ENCODE assay signal across 10 cellular contexts in the genomic region with DNA sequence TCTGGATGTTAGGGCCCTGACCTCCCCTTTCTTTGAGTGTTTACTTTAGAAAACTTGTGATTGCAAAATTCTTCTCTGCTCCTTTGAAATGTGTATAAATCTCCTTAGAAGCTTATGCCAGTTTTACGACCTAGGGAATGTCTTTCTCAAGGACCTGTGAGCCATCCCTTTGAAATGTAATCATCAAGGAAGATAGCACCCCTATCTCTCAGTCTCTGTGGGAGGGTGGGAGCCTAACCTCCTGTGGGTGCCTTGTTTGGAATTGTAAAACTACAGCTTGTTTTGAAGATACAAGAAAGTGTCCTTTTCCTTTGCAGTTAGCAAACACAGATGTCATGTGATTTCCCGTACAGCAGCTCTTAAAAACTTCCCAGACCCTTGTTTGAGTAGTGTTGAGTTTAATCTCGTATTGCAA. TPM values are rescaled to one million over a fixed set of nuclear protein-coding genes. Genes with fewer than 3 reads are reported as not detected.
DNase-seq lines count a peak whose midpoint lies in the region; ATAC-seq and TF ChIP-seq lines count a peak whose summit lies in the region.
"Had no signal": no experiment of that assay in that cellular context is flagged by ENCODE, and none has a peak within 500 bp of the region (broad histone marks: within the 10 kb centered on the region; RNA-seq: fewer than 3 reads in every experiment).

No MANE protein-coding gene starts in this region.

- H3K4me3 ChIP-seq in OCI-LY7 (ENCODE audit: low read depth, low read length, poor library complexity, severe bottlenecking), result no peak overlapping the region

- no peak for TF ChIP-seq CTCF in OCI-LY7 (conservative IDR thresholded peaks at IDR 0.05; ENCODE audit: low read length)

- no peaks in the 10 kb centered on the region for H4K20me1 ChIP-seq in OCI-LY7 (ENCODE audit: insufficient read depth, low read length)

- H3K27me3 Mint-ChIP-seq in activated CD4-positive, alpha-beta T cell treated with anti-CD3 and anti-CD28 coated beads, Interleukin-2, amount 10 ng/mL, durations not matched to agents 24 days and 14 days, result peaks cover 6% of the 10 kb centered on the region
- H3K27me3 Mint-ChIP-seq in activated CD4-positive, alpha-beta memory T cell treated with anti-CD3 and anti-CD28 coated beads, Interleukin-2, amount 10 ng/mL, durations not matched to agents 7 days and 5 days, result peaks cover 5% of the 10 kb centered on the region
- peaks cover 5% of the 10 kb centered on the region for H3K27me3 Mint-ChIP-seq in stimulated activated naive CD8-positive, alpha-beta T cell treated with anti-CD3 and anti-CD28 coated beads, Interleukin-15, amount 100 ng/mL, for 72 hours

- intact Hi-C loops in activated CD4-positive, alpha-beta T cell treated with anti-CD3 and anti-CD28 coated beads, Interleukin-2, amount 10 ng/mL, durations not matched to agents 24 days and 14 days (cut with micrococcal nuclease), result no loop called here
- intact Hi-C loops in OCI-LY7 (cut with micrococcal nuclease; ENCODE audit: unreplicated experiment), result loop anchor here (5.0 kb wide), 1 partner anchor 153 kb away; a partner anchor contains a TSS

- no peaks in the 10 kb centered on the region for H3K9me3 ChIP-seq in OCI-LY7 (ENCODE audit: low read length)

- no peak overlapping the region for H2AFZ ChIP-seq in OCI-LY7 (ENCODE audit: low read length)

- peaks cover 29% of the 10 kb centered on the region for H3K9me3 Mint-ChIP-seq in activated CD4-positive, alpha-beta T cell treated with anti-CD3 and anti-CD28 coated beads, Interleukin-2, amount 10 ng/mL, durations not matched to agents 24 days and 14 days
- peaks cover 11% of the 10 kb centered on the region for H3K9me3 Mint-ChIP-seq in activated CD4-positive, alpha-beta memory T cell treated with anti-CD3 and anti-CD28 coated beads, Interleukin-2, amount 10 ng/mL, durations not matched to agents 7 days and 5 days
- peaks cover 33% of the 10 kb centered on the region in 2 donors for H3K9me3 Mint-ChIP-seq in stimulated activated naive CD8-positive, alpha-beta T cell treated with anti-CD3 and anti-CD28 coated beads, Interleukin-15, amount 100 ng/mL, for 72 hours

- H3K27ac ChIP-seq in OCI-LY7 (ENCODE audit: low read depth, low read length, poor library complexity, severe bottlenecking), result no peak overlapping the region

- CTCF ChIA-PET in activated CD4-positive, alpha-beta memory T cell treated with anti-CD3 and anti-CD28 coated beads, Interleukin-2, amount 10 ng/mL, durations not matched to agents 7 days and 5 days (lab: Charles Lee), result interaction anchor here (0.6 to 7.0 kb wide), 7 partner anchors 11 to 418 kb away, joined by 3 to 94 read pairs (median 4); a partner anchor contains a TSS
- CTCF ChIA-PET in OCI-LY7 (lab: Charles Lee; ENCODE audit: unreplicated experiment), result no interaction called here

- peaks cover 25% of the 10 kb centered on the region for H3K4me1 Mint-ChIP-seq in activated CD4-positive, alpha-beta T cell treated with anti-CD3 and anti-CD28 coated beads, Interleukin-2, amount 10 ng/mL, durations not matched to agents 24 days and 14 days
- H3K4me1 Mint-ChIP-seq in activated CD4-positive, alpha-beta memory T cell treated with anti-CD3 and anti-CD28 coated beads, Interleukin-2, amount 10 ng/mL, durations not matched to agents 7 days and 5 days, result peaks cover 35% of the 10 kb centered on the region
- peaks cover 31% of the 10 kb centered on the region for H3K4me1 Mint-ChIP-seq in stimulated activated naive CD8-positive, alpha-beta T cell treated with anti-CD3 and anti-CD28 coated beads, Interleukin-15, amount 100 ng/mL, for 72 hours

- H3K36me3 Mint-ChIP-seq in activated CD4-positive, alpha-beta T cell treated with anti-CD3 and anti-CD28 coated beads, Interleukin-2, amount 10 ng/mL, durations not matched to agents 24 days and 14 days (ENCODE audit: low read depth), result peaks cover 41% of the 10 kb centered on the region
- peaks cover 50% of the 10 kb centered on the region for H3K36me3 Mint-ChIP-seq in activated CD4-positive, alpha-beta memory T cell treated with anti-CD3 and anti-CD28 coated beads, Interleukin-2, amount 10 ng/mL, durations not matched to agents 7 days and 5 days (ENCODE audit: low read depth)

- no peaks in the 10 kb centered on the region for H3K36me3 ChIP-seq in OCI-LY7 (ENCODE audit: insufficient read depth, low read length)

- ATAC-seq in stimulated activated naive CD8-positive, alpha-beta T cell treated with anti-CD3 and anti-CD28 coated beads, Interleukin-15, amount 100 ng/mL, for 72 hours, result no peak

- H3K4me2 ChIP-seq in OCI-LY7 (ENCODE audit: low read length), result no peak overlapping the region

- H3K4me3 Mint-ChIP-seq in activated CD4-positive, alpha-beta T cell treated with anti-CD3 and anti-CD28 coated beads, Interleukin-2, amount 10 ng/mL, durations not matched to agents 24 days and 14 days, result peak overlapping the region; percentile 88
- peak overlapping the region; percentile 80 for H3K4me3 Mint-ChIP-seq in activated CD4-positive, alpha-beta memory T cell treated with anti-CD3 and anti-CD28 coated beads, Interleukin-2, amount 10 ng/mL, durations not matched to agents 7 days and 5 days
- H3K4me3 Mint-ChIP-seq in stimulated activated naive CD8-positive, alpha-beta T cell treated with anti-CD3 and anti-CD28 coated beads, Interleukin-15, amount 100 ng/mL, for 72 hours, result peak overlapping the region; percentile 76 to 96

- no TSS peak for BruUV-seq in OCI-LY7 (replicated peaks; lab: Mats Ljungman, UMichigan)

- H3K4me1 ChIP-seq in OCI-LY7 (ENCODE audit: insufficient read depth, low read length, poor library complexity, severe bottlenecking), result peaks cover 13% of the 10 kb centered on the region

- H3K27ac Mint-ChIP-seq in activated CD4-positive, alpha-beta T cell treated with anti-CD3 and anti-CD28 coated beads, Interleukin-2, amount 10 ng/mL, durations not matched to agents 24 days and 14 days, result peak overlapping the region; percentile 97
- H3K27ac Mint-ChIP-seq in activated CD4-positive, alpha-beta memory T cell treated with anti-CD3 and anti-CD28 coated beads, Interleukin-2, amount 10 ng/mL, durations not matched to agents 7 days and 5 days, result peak overlapping the region; percentile 96
- peak overlapping the region; percentile 96 to 99 for H3K27ac Mint-ChIP-seq in stimulated activated naive CD8-positive, alpha-beta T cell treated with anti-CD3 and anti-CD28 coated beads, Interleukin-15, amount 100 ng/mL, for 72 hours

- H3K9me2 ChIP-seq in OCI-LY7 (ENCODE audit: insufficient read depth, low read length), result no peaks in the 10 kb centered on the region

- no peaks in the 10 kb centered on the region for H3K79me2 ChIP-seq in OCI-LY7 (ENCODE audit: insufficient read depth, low read depth, low read length)

- peak; percentile 75 for DNase-seq in activated CD4-positive, alpha-beta T cell treated with anti-CD3 and anti-CD28 coated beads, Interleukin-2, amount 10 ng/mL, durations not matched to agents 24 days and 14 days
- DNase-seq in activated CD4-positive, alpha-beta T cell treated with anti-CD3 and anti-CD28 coated beads, Interleukin-2, amount 50 U/mL, for 4 hours, result no peak
- no peak for DNase-seq in activated CD4-positive, alpha-beta memory T cell treated with anti-CD3 and anti-CD28 coated beads, Interleukin-2, amount 10 ng/mL, durations not matched to agents 7 days and 5 days
- DNase-seq in islet precursor cell (peak; percentile 52), GDM1 (lab: John Stamatoyannopoulos, UW) (no peak), OCI-M1 (lab: John Stamatoyannopoulos, UW) (no peak), OCI-LY7 (ENCODE audit: low spot score) (no peak)
- DNase-seq in stimulated activated naive CD8-positive, alpha-beta T cell treated with anti-CD3 and anti-CD28 coated beads, Interleukin-15, amount 100 ng/mL, for 72 hours, result no peak
- DNase-seq: NCI-H1105 treated with DMSO at 0.1 percent for 48 hours had no signal

- POLR2A ChIA-PET in activated CD4-positive, alpha-beta memory T cell treated with anti-CD3 and anti-CD28 coated beads, Interleukin-2, amount 10 ng/mL, durations not matched to agents 7 days and 5 days (lab: Charles Lee), result interaction anchor here (1.2 to 4.0 kb wide), 10 partner anchors 13 to 483 kb away, joined by 3 to 35 read pairs (median 6); a partner anchor contains a TSS
- POLR2A ChIA-PET in OCI-LY7 (lab: Charles Lee), result interaction anchor here (0.6 to 1.8 kb wide), 5 partner anchors 11 to 505 kb away, joined by 3 to 12 read pairs (median 4); a partner anchor contains a TSS

RNA-seq across cellular contexts. Expression of a gene that starts 3.3 kb away (rescaled TPM):
- not detected in 2 replicates for total RNA-seq in activated CD4-positive, alpha-beta T cell treated with anti-CD3 and anti-CD28 coated beads, Interleukin-2, amount 10 ng/mL, durations not matched to agents 24 days and 14 days
- not detected for total RNA-seq in activated CD4-positive, alpha-beta memory T cell treated with anti-CD3 and anti-CD28 coated beads, Interleukin-2, amount 10 ng/mL, durations not matched to agents 7 days and 5 days
- not detected in 2 replicates for total RNA-seq in OCI-LY7 (2014; rRNA removed; shearing (Covaris generic))
- total RNA-seq in OCI-LY7 (2022), result not detected in 2 replicates
- total RNA-seq: dermis microvascular lymphatic vessel endothelial cell had no signal

RNA-seq across cellular contexts. Expression of a gene that starts 16.3 kb away (rescaled TPM):
- 0.38 and 0.44 TPM in 2 replicates for total RNA-seq in activated CD4-positive, alpha-beta T cell treated with anti-CD3 and anti-CD28 coated beads, Interleukin-2, amount 10 ng/mL, durations not matched to agents 24 days and 14 days
- total RNA-seq in activated CD4-positive, alpha-beta memory T cell treated with anti-CD3 and anti-CD28 coated beads, Interleukin-2, amount 10 ng/mL, durations not matched to agents 7 days and 5 days, result under 1 TPM; 0.63 to 0.65 TPM
- not detected in 2 replicates for total RNA-seq in OCI-LY7 (2014; rRNA removed; shearing (Covaris generic))
- total RNA-seq in OCI-LY7 (2022), result not detected in 2 replicates

RNA-seq across cellular contexts. Expression of a gene that starts 42.5 kb away (rescaled TPM):
- total RNA-seq in activated CD4-positive, alpha-beta T cell treated with anti-CD3 and anti-CD28 coated beads, Interleukin-2, amount 10 ng/mL, durations not matched to agents 24 days and 14 days, result 30.0 and 35.8 TPM in 2 replicates
- 10 to 100 TPM; 43.4 to 45.6 TPM for total RNA-seq in activated CD4-positive, alpha-beta memory T cell treated with anti-CD3 and anti-CD28 coated beads, Interleukin-2, amount 10 ng/mL, durations not matched to agents 7 days and 5 days
- 19.9 and 26.6 TPM in 2 replicates for total RNA-seq in OCI-LY7 (2014; rRNA removed; shearing (Covaris generic))
- total RNA-seq in OCI-LY7 (2022), result 39.3 and 41.5 TPM in 2 replicates

Comparison
In these comparisons a context has a peak if more than half of its experiments do, and no peak if none do; other contexts are left out.
1. DNase-seq: peak in activated CD4-positive, alpha-beta T cell treated with anti-CD3 and anti-CD28 coated beads, Interleukin-2, amount 10 ng/mL, durations not matched to agents 24 days and 14 days (single experiment) and islet precursor cell (single experiment); none in activated CD4-positive, alpha-beta T cell treated with anti-CD3 and anti-CD28 coated beads, Interleukin-2, amount 50 U/mL, for 4 hours (0 of 2), activated CD4-positive, alpha-beta memory T cell treated with anti-CD3 and anti-CD28 coated beads, Interleukin-2, amount 10 ng/mL, durations not matched to agents 7 days and 5 days (single experiment), stimulated activated naive CD8-positive, alpha-beta T cell treated with anti-CD3 and anti-CD28 coated beads, Interleukin-15, amount 100 ng/mL, for 72 hours (0 of 2), GDM1 (single experiment), OCI-M1 (single experiment) and OCI-LY7 (single experiment).
2. Peak in every context shown above with its lines, with median percentiles within 50 percentile points of each other: H3K27ac Mint-ChIP-seq and H3K4me3 Mint-ChIP-seq.